8 cellular contexts compared by ENCODE assay signal in genomic region chr7:22356855-22357310, GRCh38. TPM values are rescaled to one million over a fixed set of nuclear protein-coding genes. Genes with fewer than 3 reads are reported as not detected.
DNase-seq lines count a peak whose midpoint lies in the region; ATAC-seq and TF ChIP-seq lines count a peak whose summit lies in the region.

Gene RAPGEF5, minus strand, starts transcription at chr7:22357154. Its CDS starts 94 bp downstream, at chr7:22357060.

- no peak within 1 kb of the TSS for H3K27ac Mint-ChIP-seq in activated CD8-positive, alpha-beta T cell treated with anti-CD3 and anti-CD28 coated beads for 36 hours

- peak within 1 kb of the TSS; percentile 62 for H3K4me3 Mint-ChIP-seq in activated CD8-positive, alpha-beta T cell treated with anti-CD3 and anti-CD28 coated beads for 36 hours

- 0 out of 2 replicates have a peak, but pooled peaks cover 13% of the 10 kb centered on the region for H3K36me3 ChIP-seq in KOPT-K1 (ENCODE audit: insufficient read depth, low read length)
- H3K36me3 ChIP-seq in heart left ventricle, result no peaks in the 10 kb centered on the region
- H3K36me3 ChIP-seq in psoas muscle (ENCODE audit: insufficient read depth in 1 of 2, low read depth in 1 of 2), result no peaks in the 10 kb centered on the region

- H3K27ac ChIP-seq in KOPT-K1 (ENCODE audit: low read depth, low read length, poor library complexity, severe bottlenecking) (peak within 1 kb of the TSS; percentile 65), heart left ventricle (peak within 1 kb of the TSS in 3 of 12 donors; percentile 44 to 55 (median 49)), psoas muscle (no peak within 1 kb of the TSS)

- peak; percentile 3 for DNase-seq in EH (ENCODE audit: low read depth)
- peak; percentile 14 for DNase-seq in activated CD8-positive, alpha-beta T cell treated with anti-CD3 and anti-CD28 coated beads for 36 hours
- DNase-seq in heart left ventricle, result no peak
- no peak for DNase-seq in psoas muscle
- DNase-seq in GDM1 (lab: John Stamatoyannopoulos, UW), result no peak
- DNase-seq in stimulated activated CD4-positive, alpha-beta T cell treated with anti-CD3 and anti-CD28 coated beads, Interleukin-12 subunit alpha, Interleukin-12 subunit beta, amount 100 ng/mL, for 4 hours, result no peak

- H3K27me3 ChIP-seq in heart left ventricle (peaks cover 0 to 24% (median 9%) of the 10 kb centered on the region in 9 donors), psoas muscle (ENCODE audit: insufficient read depth in 3 of 3, low read length in 2 of 3) (peaks cover 2 to 31% (median 3%) of the 10 kb centered on the region in 3 donors)

- ATAC-seq in GM19468 (IDR thresholded peaks at IDR 0.05; ENCODE audit: extremely low read depth, unreplicated experiment), result peak; percentile 33
- peak; percentile 68 for ATAC-seq in activated CD8-positive, alpha-beta T cell treated with anti-CD3 and anti-CD28 coated beads for 36 hours
- ATAC-seq in heart left ventricle, result peak in 3 of 4 donors; percentile 18 to 50 (median 35)
- peak in 3 of 4 donors; percentile 44 to 77 (median 69) for ATAC-seq in psoas muscle

- peaks cover 40% of the 10 kb centered on the region for H3K27me3 Mint-ChIP-seq in activated CD8-positive, alpha-beta T cell treated with anti-CD3 and anti-CD28 coated beads for 36 hours

- H3K4me1 Mint-ChIP-seq in activated CD8-positive, alpha-beta T cell treated with anti-CD3 and anti-CD28 coated beads for 36 hours (ENCODE audit: low read depth), result peaks cover 5% of the 10 kb centered on the region

- WGBS in heart left ventricle, 4 donors, result 0 to 1% (median 1%) methylated on average over 27 to 76 of the region's 76 CpGs; no CpG with 5 or more reads in 1 of the 4 donors
- WGBS in psoas muscle, 3 donors, result 0 to 1% (median 0%) methylated on average over 25 to 69 of the region's 76 CpGs

- H3K9me3 ChIP-seq in KOPT-K1 (ENCODE audit: insufficient read depth, low read length, poor library complexity, severe bottlenecking) (peaks cover 19% of the 10 kb centered on the region), heart left ventricle (peaks cover 0 to 20% (median 2%) of the 10 kb centered on the region in 12 donors), psoas muscle (no peaks in the 10 kb centered on the region)

- peak within 1 kb of the TSS in 11 of 12 donors; percentile 34 to 65 (median 54) for H3K4me3 ChIP-seq in heart left ventricle
- H3K4me3 ChIP-seq in psoas muscle, result peak within 1 kb of the TSS; percentile 64

- POLR2A ChIA-PET in activated CD8-positive, alpha-beta T cell treated with anti-CD3 and anti-CD28 coated beads for 36 hours (lab: Charles Lee), result no interaction called here

- H3K36me3 Mint-ChIP-seq in activated CD8-positive, alpha-beta T cell treated with anti-CD3 and anti-CD28 coated beads for 36 hours (ENCODE audit: low read depth), result no peaks in the 10 kb centered on the region

- intact Hi-C loops in activated CD8-positive, alpha-beta T cell treated with anti-CD3 and anti-CD28 coated beads for 36 hours (cut with micrococcal nuclease), result no loop called here
- intact Hi-C loops in heart left ventricle (cut with DNase I) (loop anchor here in 4 of 10 donors (5.0 to 10.0 kb wide), 7 partner anchors 50 to 232 kb away; no protein-coding TSS in a partner anchor), psoas muscle (cut with DNase I) (no loop called here)

- peaks cover 0 to 20% (median 4%) of the 10 kb centered on the region in 12 donors for H3K4me1 ChIP-seq in heart left ventricle
- peaks cover 6% of the 10 kb centered on the region for H3K4me1 ChIP-seq in psoas muscle

- CTCF ChIA-PET in activated CD8-positive, alpha-beta T cell treated with anti-CD3 and anti-CD28 coated beads for 36 hours (lab: Charles Lee), result no interaction called here

- no peak for TF ChIP-seq POLR2A in heart left ventricle (IDR thresholded peaks at IDR 0.05)

- H3K9me3 Mint-ChIP-seq in activated CD8-positive, alpha-beta T cell treated with anti-CD3 and anti-CD28 coated beads for 36 hours, result peaks cover 12% of the 10 kb centered on the region

- no peak for TF ChIP-seq CTCF in activated CD8-positive, alpha-beta T cell treated with anti-CD3 and anti-CD28 coated beads for 36 hours (IDR thresholded peaks at IDR 0.05)
- peak in 1 of 12 donors; percentile 9 for TF ChIP-seq CTCF in heart left ventricle (IDR thresholded peaks at IDR 0.05)
- TF ChIP-seq CTCF in psoas muscle (IDR thresholded peaks at IDR 0.05), result no peak

RNA-seq across cellular contexts. Expression of gene RAPGEF5, which starts in this region (rescaled TPM):
- total RNA-seq in activated CD8-positive, alpha-beta T cell treated with anti-CD3 and anti-CD28 coated beads for 36 hours, result under 1 TPM; 0.92 to 0.99 TPM
- 10 to 100 TPM; 10.6 to 37.9 (median 15.5) TPM for total RNA-seq in heart left ventricle
- 10 to 100 TPM in 1 of 2 donors, 1 to 10 TPM in 1; 3.9 to 10.8 TPM for polyA plus RNA-seq in heart left ventricle
- total RNA-seq in psoas muscle, result 10 to 100 TPM in 1 of 4 donors, 1 to 10 TPM in 3; 5.5 to 10.8 (median 8.1) TPM
- polyA plus RNA-seq in psoas muscle, result 1 to 10 TPM; 2.6 to 3.6 (median 3.6) TPM

Comparison
In these comparisons a context has a peak if more than half of its experiments do, and no peak if none do; other contexts are left out.
1. Peak in DNase-seq and ATAC-seq in activated CD8-positive, alpha-beta T cell treated with anti-CD3 and anti-CD28 coated beads for 36 hours; RNA of the gene not detected or under 1 TPM.